13 cellular contexts compared by ENCODE assay signal in genomic region chr10:12465385-12466136, GRCh38.
"Had no signal": no experiment of that assay in that cellular context is flagged by ENCODE, and none has a peak within 500 bp of the region (broad histone marks: within the 10 kb centered on the region; RNA-seq: fewer than 3 reads in every experiment).

No MANE protein-coding gene starts in this region.

- H3K36me3 ChIP-seq: lower lobe of right lung, pancreas, uterus, WERI-Rb-1 had no signal

- H3K4me3 Mint-ChIP-seq: activated naive CD8-positive, alpha-beta T cell treated with anti-CD3 and anti-CD28 coated beads for 36 hours; naive B cell; T-cell had no signal

- H3K27me3 ChIP-seq: dorsolateral prefrontal cortex, pancreas, uterus had no signal

- H3K9me3 ChIP-seq: lower lobe of right lung, pancreas, uterus had no signal

- H3K27ac Mint-ChIP-seq: activated naive CD8-positive, alpha-beta T cell treated with anti-CD3 and anti-CD28 coated beads for 36 hours; T-cell had no signal

- H3K27ac ChIP-seq: dorsolateral prefrontal cortex, lower lobe of right lung, pancreas, uterus, WERI-Rb-1 had no signal

- DNase-seq: activated CD4-positive, alpha-beta T cell treated with anti-CD3 and anti-CD28 coated beads, Interleukin-2, amount 50 U/mL, for 1 hour; activated naive CD8-positive, alpha-beta T cell treated with anti-CD3 and anti-CD28 coated beads for 36 hours; dorsolateral prefrontal cortex; foreskin fibroblast; left cardiac atrium; lower lobe of right lung; naive B cell; pancreas; stimulated activated CD4-positive, alpha-beta T cell treated with anti-CD3 and anti-CD28 coated beads, Interleukin-12 subunit alpha, Interleukin-12 subunit beta, amount 100 ng/mL, for 4 hours; T-cell; uterus; WERI-Rb-1 had no signal

- H3K9me3 Mint-ChIP-seq: naive B cell, T-cell had no signal

- H3K4me1 ChIP-seq: lower lobe of right lung, uterus had no signal

- H3K4me3 ChIP-seq: dorsolateral prefrontal cortex, lower lobe of right lung, pancreas, uterus had no signal

- H3K27me3 Mint-ChIP-seq: activated naive CD8-positive, alpha-beta T cell treated with anti-CD3 and anti-CD28 coated beads for 36 hours; naive B cell; T-cell had no signal

- ATAC-seq: esophagus mucosa, left cardiac atrium, lower lobe of right lung, pancreas, T-cell had no signal
